Comparison of ENCODE assay signal across 22 cellular contexts in the genomic region with DNA sequence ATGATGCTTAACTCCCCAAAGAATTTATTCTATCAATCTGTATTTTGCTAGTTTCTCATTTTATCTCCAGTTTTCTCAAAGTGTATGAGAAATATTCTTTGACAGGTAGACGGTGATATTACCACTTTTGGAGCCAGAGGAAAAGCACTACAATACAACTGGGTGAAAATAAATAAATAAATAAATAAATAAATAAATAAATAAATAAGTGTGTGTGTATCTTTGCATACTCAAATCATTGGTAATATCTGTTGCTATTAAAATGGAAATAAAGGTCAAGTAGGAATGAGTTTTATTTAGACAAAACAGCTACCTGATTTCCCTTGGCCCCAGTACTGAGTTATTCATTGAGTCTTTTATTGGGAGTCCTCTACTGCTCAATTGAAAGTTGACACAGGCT.
"Had no signal": no experiment of that assay in that cellular context is flagged by ENCODE, and none has a peak within 500 bp of the region (broad histone marks: within the 10 kb centered on the region; RNA-seq: fewer than 3 reads in every experiment).

No MANE protein-coding gene starts in this region.

- H3K4me3 ChIP-seq: PC-9, Peyer's patch, SJSA1, SK-N-MC had no signal

- H3K27me3 ChIP-seq: Peyer's patch, SJSA1 had no signal

- H3K4me1 ChIP-seq: Peyer's patch, SJSA1 had no signal

- H2AFZ ChIP-seq: PC-9 had no signal

- H3K27ac ChIP-seq: PC-9, Peyer's patch, SJSA1, SK-N-MC had no signal

- ATAC-seq: Right ventricle myocardium inferior had no signal

- H3K36me3 ChIP-seq: Peyer's patch, SJSA1 had no signal

- H3K9me3 ChIP-seq: Peyer's patch, SJSA1 had no signal

- DNase-seq: KBM-7; MV-4-11; NCI-H1048; NCI-H1105; NCI-H1417; NCI-H1436 treated with DMSO at 0.1 percent for 48 hours; NCI-H1694; NCI-H187 treated with DMSO at 0.1 percent for 48 hours; NCI-H2029 treated with DMSO at 0.1 percent for 48 hours; NCI-H2171 treated with DMSO at 0.1 percent for 48 hours; NCI-H226; NCI-H446; NCI-H510A; NCI-H524 treated with DMSO at 0.1 percent for 48 hours; NK-92 treated with Interleukin-12 subunit alpha and Interleukin-12 subunit beta, amount 100 ng/mL, for 24 hours; OCI-M1; PC-9; Peyer's patch; SIG-M5 had no signal

- H3K4me2 ChIP-seq: PC-9 had no signal
